ENCODE assay signal across 2 cellular contexts in genomic region chr19:815079-815774, GRCh38.
TF ChIP-seq lines count a peak whose summit lies in the region.

No MANE protein-coding gene starts in this region.

TF ChIP-seq in GM12891, 5 proteins besides CTCF, POLR2A, EP300 and RAD21:
- TF ChIP-seq PAX5 (IDR thresholded peaks at IDR 0.05; ENCODE audit: insufficient read depth, low read length, severe bottlenecking) (no peak), TAF1 (IDR thresholded peaks at IDR 0.05; ENCODE audit: low read depth, low read length) (no peak), POLR2AphosphoS5 (IDR thresholded peaks at IDR 0.05; ENCODE audit: low read depth, low read length) (no peak; the same call in none of the 2 replicates), SPI1 (IDR thresholded peaks at IDR 0.05; ENCODE audit: low read depth, low read length) (no peak), POU2F2 (IDR thresholded peaks at IDR 0.05; ENCODE audit: low read depth, low read length) (no peak; the same call in 1 of the 2 replicates)

TF ChIP-seq in H1, 55 proteins besides CTCF, POLR2A, EP300 and RAD21:
- TF ChIP-seq JUN (IDR thresholded peaks at IDR 0.05; ENCODE audit: low read depth, low read length): no peak
- no peak for TF ChIP-seq KDM1A (IDR thresholded peaks at IDR 0.05; ENCODE audit: borderline replicate concordance, low read length)
- TF ChIP-seq YY1 (IDR thresholded peaks at IDR 0.05; ENCODE audit: low read depth, low read length): no peak
